1 cellular context compared by ENCODE assay signal in genomic region chr4:8868321-8869001, GRCh38.
A peak's percentile ranks its signal among the peaks of the same experiment; 100 is the strongest.
TF ChIP-seq lines count a peak whose summit lies in the region.

No MANE protein-coding gene starts in this region.

TF ChIP-seq in endothelial cell of umbilical vein, 7 proteins besides CTCF, POLR2A, EP300 and RAD21:
- TF ChIP-seq POLR2AphosphoS5 (IDR thresholded peaks at IDR 0.05; ENCODE audit: insufficient read depth, low read depth, low read length) (no peak), MYC (IDR thresholded peaks at IDR 0.05; ENCODE audit: low read depth, low read length) (no peak), MAX (IDR thresholded peaks at IDR 0.05; ENCODE audit: insufficient read depth, insufficient read length) (no peak), FOS (IDR thresholded peaks at IDR 0.05; ENCODE audit: borderline replicate concordance, insufficient read depth, low read length) (no peak), EZH2 (IDR thresholded peaks at IDR 0.05; ENCODE audit: borderline replicate concordance, low read depth, low read length, severe bottlenecking) (peak; percentile 67), JUN (IDR thresholded peaks at IDR 0.05; ENCODE audit: borderline replicate concordance, insufficient read depth, insufficient read length, low read depth) (no peak), GATA2 (IDR thresholded peaks at IDR 0.05; ENCODE audit: insufficient read depth, insufficient read length, low read depth, low read length) (no peak)
TF ChIP-seq in endothelial cell of umbilical vein: peak in this region for 1.
